1 cellular context compared by ENCODE assay signal in the genomic region with DNA sequence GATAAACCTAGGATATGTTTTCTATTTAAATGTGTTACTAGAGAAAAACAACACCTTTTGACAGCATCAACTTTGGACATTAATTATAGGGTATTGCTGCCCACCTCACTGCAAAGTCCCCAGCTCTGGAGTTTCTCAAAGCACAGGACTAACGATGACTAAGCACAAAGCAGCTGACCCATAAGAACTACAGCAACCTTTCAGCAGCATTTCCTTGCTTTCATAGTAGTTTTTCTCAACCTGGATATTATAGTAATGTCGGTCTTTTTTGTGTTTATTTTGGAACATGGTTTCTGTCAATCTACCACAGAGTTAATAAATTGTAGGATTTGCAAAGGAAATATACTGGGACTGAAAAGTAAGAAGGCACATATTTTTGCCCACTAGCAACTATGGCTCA.
TF ChIP-seq lines count a peak whose summit lies in the region.

No MANE protein-coding gene starts in this region.

TF ChIP-seq in H1, 55 proteins besides CTCF, POLR2A, EP300 and RAD21:
- TF ChIP-seq BCL11A (IDR thresholded peaks at IDR 0.05; ENCODE audit: low read depth in 2 of 2, low read length in 2 of 2) (no peak), TBP (IDR thresholded peaks at IDR 0.05; ENCODE audit: low read depth, low read length) (no peak), FOSL1 (IDR thresholded peaks at IDR 0.05; ENCODE audit: insufficient read depth, low read depth, low read length) (no peak), GTF2F1 (IDR thresholded peaks at IDR 0.05; ENCODE audit: borderline replicate concordance, low read depth, low read length) (no peak), BACH1 (IDR thresholded peaks at IDR 0.05; ENCODE audit: low read length) (peak; percentile 80), KDM5A (IDR thresholded peaks at IDR 0.05; ENCODE audit: low read length) (no peak), RNF2 (IDR thresholded peaks at IDR 0.05; ENCODE audit: borderline replicate concordance, low read depth, low read length, missing control alignments, poor library complexity, severe bottlenecking) (no peak), HDAC2 (IDR thresholded peaks at IDR 0.05; ENCODE audit: borderline replicate concordance in 1 of 2, low read depth in 2 of 2, low read length in 2 of 2) (no peak), TCF12 (IDR thresholded peaks at IDR 0.05; ENCODE audit: low read depth, low read length) (no peak), MAFK (IDR thresholded peaks at IDR 0.05; ENCODE audit: low read depth, low read length) (peak; percentile 67), KDM4A (IDR thresholded peaks at IDR 0.05; ENCODE audit: low read depth, low read length, severe bottlenecking) (no peak), SRF (IDR thresholded peaks at IDR 0.05; ENCODE audit: low read depth, low read length) (no peak)
- TF ChIP-seq, protein P1, sequence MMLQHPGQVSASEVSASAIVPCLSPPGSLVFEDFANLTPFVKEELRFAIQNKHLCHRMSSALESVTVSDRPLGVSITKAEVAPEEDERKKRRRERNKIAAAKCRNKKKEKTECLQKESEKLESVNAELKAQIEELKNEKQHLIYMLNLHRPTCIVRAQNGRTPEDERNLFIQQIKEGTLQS (IDR thresholded peaks at IDR 0.05; ENCODE audit: insufficient read depth, low read depth, low read length) = no peak
- TF ChIP-seq, protein P2, sequence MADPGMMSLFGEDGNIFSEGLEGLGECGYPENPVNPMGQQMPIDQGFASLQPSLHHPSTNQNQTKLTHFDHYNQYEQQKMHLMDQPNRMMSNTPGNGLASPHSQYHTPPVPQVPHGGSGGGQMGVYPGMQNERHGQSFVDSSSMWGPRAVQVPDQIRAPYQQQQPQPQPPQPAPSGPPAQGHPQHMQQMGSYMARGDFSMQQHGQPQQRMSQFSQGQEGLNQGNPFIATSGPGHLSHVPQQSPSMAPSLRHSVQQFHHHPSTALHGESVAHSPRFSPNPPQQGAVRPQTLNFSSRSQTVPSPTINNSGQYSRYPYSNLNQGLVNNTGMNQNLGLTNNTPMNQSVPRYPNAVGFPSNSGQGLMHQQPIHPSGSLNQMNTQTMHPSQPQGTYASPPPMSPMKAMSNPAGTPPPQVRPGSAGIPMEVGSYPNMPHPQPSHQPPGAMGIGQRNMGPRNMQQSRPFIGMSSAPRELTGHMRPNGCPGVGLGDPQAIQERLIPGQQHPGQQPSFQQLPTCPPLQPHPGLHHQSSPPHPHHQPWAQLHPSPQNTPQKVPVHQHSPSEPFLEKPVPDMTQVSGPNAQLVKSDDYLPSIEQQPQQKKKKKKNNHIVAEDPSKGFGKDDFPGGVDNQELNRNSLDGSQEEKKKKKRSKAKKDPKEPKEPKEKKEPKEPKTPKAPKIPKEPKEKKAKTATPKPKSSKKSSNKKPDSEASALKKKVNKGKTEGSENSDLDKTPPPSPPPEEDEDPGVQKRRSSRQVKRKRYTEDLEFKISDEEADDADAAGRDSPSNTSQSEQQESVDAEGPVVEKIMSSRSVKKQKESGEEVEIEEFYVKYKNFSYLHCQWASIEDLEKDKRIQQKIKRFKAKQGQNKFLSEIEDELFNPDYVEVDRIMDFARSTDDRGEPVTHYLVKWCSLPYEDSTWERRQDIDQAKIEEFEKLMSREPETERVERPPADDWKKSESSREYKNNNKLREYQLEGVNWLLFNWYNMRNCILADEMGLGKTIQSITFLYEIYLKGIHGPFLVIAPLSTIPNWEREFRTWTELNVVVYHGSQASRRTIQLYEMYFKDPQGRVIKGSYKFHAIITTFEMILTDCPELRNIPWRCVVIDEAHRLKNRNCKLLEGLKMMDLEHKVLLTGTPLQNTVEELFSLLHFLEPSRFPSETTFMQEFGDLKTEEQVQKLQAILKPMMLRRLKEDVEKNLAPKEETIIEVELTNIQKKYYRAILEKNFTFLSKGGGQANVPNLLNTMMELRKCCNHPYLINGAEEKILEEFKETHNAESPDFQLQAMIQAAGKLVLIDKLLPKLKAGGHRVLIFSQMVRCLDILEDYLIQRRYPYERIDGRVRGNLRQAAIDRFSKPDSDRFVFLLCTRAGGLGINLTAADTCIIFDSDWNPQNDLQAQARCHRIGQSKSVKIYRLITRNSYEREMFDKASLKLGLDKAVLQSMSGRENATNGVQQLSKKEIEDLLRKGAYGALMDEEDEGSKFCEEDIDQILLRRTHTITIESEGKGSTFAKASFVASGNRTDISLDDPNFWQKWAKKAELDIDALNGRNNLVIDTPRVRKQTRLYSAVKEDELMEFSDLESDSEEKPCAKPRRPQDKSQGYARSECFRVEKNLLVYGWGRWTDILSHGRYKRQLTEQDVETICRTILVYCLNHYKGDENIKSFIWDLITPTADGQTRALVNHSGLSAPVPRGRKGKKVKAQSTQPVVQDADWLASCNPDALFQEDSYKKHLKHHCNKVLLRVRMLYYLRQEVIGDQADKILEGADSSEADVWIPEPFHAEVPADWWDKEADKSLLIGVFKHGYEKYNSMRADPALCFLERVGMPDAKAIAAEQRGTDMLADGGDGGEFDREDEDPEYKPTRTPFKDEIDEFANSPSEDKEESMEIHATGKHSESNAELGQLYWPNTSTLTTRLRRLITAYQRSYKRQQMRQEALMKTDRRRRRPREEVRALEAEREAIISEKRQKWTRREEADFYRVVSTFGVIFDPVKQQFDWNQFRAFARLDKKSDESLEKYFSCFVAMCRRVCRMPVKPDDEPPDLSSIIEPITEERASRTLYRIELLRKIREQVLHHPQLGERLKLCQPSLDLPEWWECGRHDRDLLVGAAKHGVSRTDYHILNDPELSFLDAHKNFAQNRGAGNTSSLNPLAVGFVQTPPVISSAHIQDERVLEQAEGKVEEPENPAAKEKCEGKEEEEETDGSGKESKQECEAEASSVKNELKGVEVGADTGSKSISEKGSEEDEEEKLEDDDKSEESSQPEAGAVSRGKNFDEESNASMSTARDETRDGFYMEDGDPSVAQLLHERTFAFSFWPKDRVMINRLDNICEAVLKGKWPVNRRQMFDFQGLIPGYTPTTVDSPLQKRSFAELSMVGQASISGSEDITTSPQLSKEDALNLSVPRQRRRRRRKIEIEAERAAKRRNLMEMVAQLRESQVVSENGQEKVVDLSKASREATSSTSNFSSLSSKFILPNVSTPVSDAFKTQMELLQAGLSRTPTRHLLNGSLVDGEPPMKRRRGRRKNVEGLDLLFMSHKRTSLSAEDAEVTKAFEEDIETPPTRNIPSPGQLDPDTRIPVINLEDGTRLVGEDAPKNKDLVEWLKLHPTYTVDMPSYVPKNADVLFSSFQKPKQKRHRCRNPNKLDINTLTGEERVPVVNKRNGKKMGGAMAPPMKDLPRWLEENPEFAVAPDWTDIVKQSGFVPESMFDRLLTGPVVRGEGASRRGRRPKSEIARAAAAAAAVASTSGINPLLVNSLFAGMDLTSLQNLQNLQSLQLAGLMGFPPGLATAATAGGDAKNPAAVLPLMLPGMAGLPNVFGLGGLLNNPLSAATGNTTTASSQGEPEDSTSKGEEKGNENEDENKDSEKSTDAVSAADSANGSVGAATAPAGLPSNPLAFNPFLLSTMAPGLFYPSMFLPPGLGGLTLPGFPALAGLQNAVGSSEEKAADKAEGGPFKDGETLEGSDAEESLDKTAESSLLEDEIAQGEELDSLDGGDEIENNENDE (IDR thresholded peaks at IDR 0.05; ENCODE audit: insufficient replicate concordance, low read length) = no peak
